In the genomic region with DNA sequence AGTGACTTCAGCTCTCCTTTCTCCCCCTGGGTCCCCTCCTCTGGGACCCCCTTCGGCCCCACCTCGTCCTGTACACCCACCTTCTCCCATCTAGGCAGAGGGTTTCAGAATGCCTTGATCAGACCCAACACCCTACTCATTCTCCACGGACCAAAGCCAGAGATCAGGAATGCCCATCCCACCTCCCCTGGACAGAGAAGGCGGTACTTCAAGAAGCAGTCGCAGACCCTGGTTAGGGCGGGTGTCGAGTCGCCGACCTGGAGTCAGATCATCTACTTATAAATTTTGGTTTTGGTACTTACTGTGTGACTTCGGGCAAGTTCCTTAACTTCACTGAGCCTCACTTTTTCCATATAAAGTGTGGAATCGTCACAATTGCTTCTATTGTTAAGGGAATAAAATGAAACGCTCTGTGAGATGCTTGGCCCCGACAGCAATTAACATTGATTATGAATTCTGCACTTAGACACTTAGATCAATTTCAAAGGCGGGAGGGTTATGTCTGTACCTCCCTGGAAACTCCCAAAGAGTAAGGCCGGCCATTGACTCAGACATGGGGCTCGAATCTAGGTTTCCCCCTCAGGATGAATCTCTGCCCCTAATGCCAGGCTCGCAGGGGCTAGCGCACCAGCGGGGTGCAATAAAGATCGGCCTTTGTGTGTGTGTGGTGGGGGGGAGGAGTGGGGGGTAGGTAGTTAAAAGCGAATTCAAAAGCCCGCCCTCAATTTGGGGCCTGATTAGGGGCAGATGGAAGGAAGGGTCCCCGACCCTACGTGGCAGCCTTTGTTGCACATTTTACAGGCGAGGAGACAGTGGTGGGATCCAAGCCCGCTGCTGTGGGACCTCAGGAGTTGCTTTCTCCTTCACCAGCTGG, we compare ENCODE assay signal across 14 cellular contexts. TPM values are rescaled to one million over a fixed set of nuclear protein-coding genes. Genes with fewer than 3 reads are reported as not detected.
"Had no signal": no experiment of that assay in that cellular context is flagged by ENCODE, and none has a peak within 500 bp of the region (broad histone marks: within the 10 kb centered on the region; RNA-seq: fewer than 3 reads in every experiment).

No MANE protein-coding gene starts in this region.

- H3K27ac ChIP-seq: body of pancreas, skin epidermis, tibial artery had no signal

- DNase-seq: activated CD4-positive, alpha-beta memory T cell treated with anti-CD3 and anti-CD28 coated beads, Interleukin-2, amount 10 ng/mL, durations not matched to agents 7 days and 5 days; activated CD4-positive, alpha-beta T cell treated with anti-CD3 and anti-CD28 coated beads for 1 hour; activated CD8-positive, alpha-beta memory T cell treated with anti-CD3 and anti-CD28 coated beads, Interleukin-2, amount 50 U/mL, for 48 hours; activated naive CD4-positive, alpha-beta T cell treated with anti-CD3 and anti-CD28 coated beads for 36 hours; body of pancreas; hippocampal formation; left cardiac atrium; tibial artery had no signal

- ATAC-seq: body of pancreas, left cardiac atrium had no signal

- H3K27ac Mint-ChIP-seq: activated CD4-positive, alpha-beta memory T cell treated with anti-CD3 and anti-CD28 coated beads, Interleukin-2, amount 10 ng/mL, durations not matched to agents 7 days and 5 days; activated naive CD4-positive, alpha-beta T cell treated with anti-CD3 and anti-CD28 coated beads for 36 hours; dendritic cell treated with granulocyte-macrophage colony-stimulating factor and Interleukin-4, amounts not matched to agents 40 ng/mL and 50 ng/mL, for 4 days; nephron had no signal

- H3K4me3 ChIP-seq: body of pancreas, lung, skin epidermis, tibial artery had no signal

- H3K36me3 ChIP-seq: tibial artery had no signal

- H3K9me3 ChIP-seq: body of pancreas, tibial artery had no signal

- H3K9me3 Mint-ChIP-seq: activated CD4-positive, alpha-beta memory T cell treated with anti-CD3 and anti-CD28 coated beads, Interleukin-2, amount 10 ng/mL, durations not matched to agents 7 days and 5 days; activated naive CD4-positive, alpha-beta T cell treated with anti-CD3 and anti-CD28 coated beads for 36 hours; central memory CD8-positive, alpha-beta T cell; dendritic cell treated with granulocyte-macrophage colony-stimulating factor and Interleukin-4, amounts not matched to agents 40 ng/mL and 50 ng/mL, for 4 days; nephron had no signal

- H3K4me3 Mint-ChIP-seq: activated CD4-positive, alpha-beta memory T cell treated with anti-CD3 and anti-CD28 coated beads, Interleukin-2, amount 10 ng/mL, durations not matched to agents 7 days and 5 days; activated naive CD4-positive, alpha-beta T cell treated with anti-CD3 and anti-CD28 coated beads for 36 hours; central memory CD8-positive, alpha-beta T cell; dendritic cell treated with granulocyte-macrophage colony-stimulating factor and Interleukin-4, amounts not matched to agents 40 ng/mL and 50 ng/mL, for 4 days had no signal

RNA-seq across cellular contexts. Expression of a gene that starts 9.3 kb away (rescaled TPM):
- total RNA-seq: activated CD4-positive, alpha-beta memory T cell treated with anti-CD3 and anti-CD28 coated beads, Interleukin-2, amount 10 ng/mL, durations not matched to agents 7 days and 5 days; activated naive CD4-positive, alpha-beta T cell treated with anti-CD3 and anti-CD28 coated beads for 36 hours; mononuclear cell had no signal
